ENCODE assay signal across 1 cellular context in the genomic region with DNA sequence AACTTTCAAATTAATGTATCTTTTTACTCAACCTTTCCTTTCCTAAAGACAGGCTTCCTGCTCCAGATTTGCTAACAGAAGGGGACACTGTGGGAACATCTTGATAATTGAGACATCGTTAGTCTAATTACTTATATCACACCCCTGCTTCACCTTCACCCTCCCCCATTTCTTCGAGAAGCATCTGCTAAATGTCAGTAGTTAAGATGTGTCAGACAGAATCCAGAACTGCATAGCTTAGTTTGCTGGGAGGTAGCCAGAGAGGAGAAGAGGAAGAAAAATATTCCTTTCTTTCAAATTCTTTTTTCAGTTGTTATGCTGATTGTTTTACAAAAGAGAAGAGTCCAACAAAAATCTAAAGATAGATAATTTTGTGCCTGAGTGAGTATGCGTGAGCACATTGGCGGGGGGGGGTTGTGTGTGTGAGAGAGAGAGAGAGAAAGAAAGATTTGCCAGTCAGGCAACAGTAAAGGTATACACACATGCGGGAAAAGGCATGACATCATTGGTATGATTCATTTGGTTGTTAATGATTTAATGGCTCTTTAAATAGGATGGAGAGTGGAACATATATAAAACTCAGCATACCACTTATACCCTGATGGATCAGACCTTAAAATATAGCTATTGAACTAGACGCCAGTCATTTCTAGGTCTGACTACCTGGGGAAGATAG.
TF ChIP-seq lines count a peak whose summit lies in the region.

No MANE protein-coding gene starts in this region.

TF ChIP-seq in IMR-90, 13 proteins besides CTCF, POLR2A, EP300 and RAD21:
- TF ChIP-seq BHLHE40 (IDR thresholded peaks at IDR 0.05; ENCODE audit: low read depth, low read length) (no peak), FOS (IDR thresholded peaks at IDR 0.05; ENCODE audit: low read depth, low read length) (peak; percentile 59), CHD1 (IDR thresholded peaks at IDR 0.05; ENCODE audit: low read depth, low read length) (no peak), USF2 (IDR thresholded peaks at IDR 0.05; ENCODE audit: low read depth, low read length) (no peak), MXI1 (IDR thresholded peaks at IDR 0.05; ENCODE audit: borderline replicate concordance, low read depth, low read length) (no peak), SMC3 (IDR thresholded peaks at IDR 0.05; ENCODE audit: low read depth, low read length) (0 out of 2 replicates have a peak, but pooled peaks have one; percentile 4), NFE2L2 (IDR thresholded peaks at IDR 0.05; ENCODE audit: low read depth, low read length) (0 out of 2 replicates have a peak, but pooled peaks have one; percentile 21), MAZ (IDR thresholded peaks at IDR 0.05; ENCODE audit: borderline replicate concordance, low read depth, low read length) (peak; percentile 41; the same call in 1 of the 2 replicates), MAFK (IDR thresholded peaks at IDR 0.05; ENCODE audit: low read depth, low read length) (peak; percentile 28; the same call in 1 of the 2 replicates), RFX5 (IDR thresholded peaks at IDR 0.05; ENCODE audit: low read depth, low read length) (no peak), CEBPB (IDR thresholded peaks at IDR 0.05; ENCODE audit: low read depth, low read length) (no peak), RCOR1 (IDR thresholded peaks at IDR 0.05; ENCODE audit: insufficient replicate concordance, low read length) (no peak)
- TF ChIP-seq, protein P1, sequence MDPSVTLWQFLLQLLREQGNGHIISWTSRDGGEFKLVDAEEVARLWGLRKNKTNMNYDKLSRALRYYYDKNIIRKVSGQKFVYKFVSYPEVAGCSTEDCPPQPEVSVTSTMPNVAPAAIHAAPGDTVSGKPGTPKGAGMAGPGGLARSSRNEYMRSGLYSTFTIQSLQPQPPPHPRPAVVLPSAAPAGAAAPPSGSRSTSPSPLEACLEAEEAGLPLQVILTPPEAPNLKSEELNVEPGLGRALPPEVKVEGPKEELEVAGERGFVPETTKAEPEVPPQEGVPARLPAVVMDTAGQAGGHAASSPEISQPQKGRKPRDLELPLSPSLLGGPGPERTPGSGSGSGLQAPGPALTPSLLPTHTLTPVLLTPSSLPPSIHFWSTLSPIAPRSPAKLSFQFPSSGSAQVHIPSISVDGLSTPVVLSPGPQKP (IDR thresholded peaks at IDR 0.05; ENCODE audit: borderline replicate concordance, low read depth, low read length) = no peak
